In genomic region chr16:3872216-3872895, GRCh38 we compare ENCODE assay signal across 15 cellular contexts. TPM values are rescaled to one million over a fixed set of nuclear protein-coding genes. Genes with fewer than 3 reads are reported as not detected.
DNase-seq lines count a peak whose midpoint lies in the region; ATAC-seq, FAIRE-seq and TF ChIP-seq lines count a peak whose summit lies in the region.
"Had no signal": no experiment of that assay in that cellular context is flagged by ENCODE, and none has a peak within 500 bp of the region (broad histone marks: within the 10 kb centered on the region; RNA-seq: fewer than 3 reads in every experiment).

No MANE protein-coding gene starts in this region.

- no peak overlapping the region for H3K27ac Mint-ChIP-seq in activated CD4-positive, alpha-beta T cell treated with anti-CD3 and anti-CD28 coated beads, Interleukin-2, amount 10 ng/mL, durations not matched to agents 24 days and 14 days
- H3K27ac Mint-ChIP-seq in activated CD4-positive, alpha-beta T cell treated with anti-CD3 and anti-CD28 coated beads for 36 hours = no peak overlapping the region
- no peak overlapping the region for H3K27ac Mint-ChIP-seq in Caco-2 (ENCODE audit: unreplicated experiment)
- H3K27ac Mint-ChIP-seq: activated CD4-positive, alpha-beta memory T cell treated with anti-CD3 and anti-CD28 coated beads, Interleukin-2, amount 10 ng/mL, durations not matched to agents 7 days and 5 days had no signal

- H4K20me1 ChIP-seq in K562 (replicated peaks; ENCODE audit: control insufficient read depth, insufficient read depth, low read length) = peaks cover 49% of the 10 kb centered on the region

- H3K9ac ChIP-seq in K562 (ENCODE audit: insufficient read depth in 1 of 2, low read depth in 2 of 2, low read length in 2 of 2) = peak overlapping the region in 1 of 2 experiments; percentile 53; a peak in 1 of 4 replicates

- H3K4me1 ChIP-seq in K562 (replicated peaks in 1 of 2; ENCODE audit: control insufficient read depth in 2 of 2, insufficient read depth in 2 of 2, low read length in 2 of 2) (peaks cover 7 to 26% of the 10 kb centered on the region in 2 experiments; a peak in 4 of 5 replicates), muscle layer of duodenum (ENCODE audit: control insufficient read depth in 1 of 2, insufficient read depth in 2 of 2, low read length in 2 of 2) (peaks cover 29 to 88% of the 10 kb centered on the region in 2 donors), suprapubic skin (peaks cover 93% of the 10 kb centered on the region), Caco-2 (no peaks in the 10 kb centered on the region), pancreas (peaks cover 30 to 49% (median 36%) of the 10 kb centered on the region in 3 donors)

- H3K27ac ChIP-seq in K562 (ENCODE audit: extremely low read depth, low read depth, low read length) = no peak overlapping the region
- peak overlapping the region; percentile 40 for H3K27ac ChIP-seq in muscle layer of duodenum (ENCODE audit: low read length)
- peak overlapping the region; percentile 5 for H3K27ac ChIP-seq in suprapubic skin
- no peak overlapping the region for H3K27ac ChIP-seq in pancreas
- H3K27ac ChIP-seq: 22Rv1 had no signal

- peak; percentile 52 for DNase-seq in activated CD4-positive, alpha-beta T cell treated with anti-CD3 and anti-CD28 coated beads, Interleukin-2, amount 10 ng/mL, durations not matched to agents 24 days and 14 days
- DNase-seq in activated CD4-positive, alpha-beta T cell treated with anti-CD3 and anti-CD28 coated beads for 36 hours = no peak
- DNase-seq in K562 (ENCODE audit: extremely low read depth in 1 of 4, low spot score in 3 of 4) (no peak), suprapubic skin (ENCODE audit: low spot score in 2 of 2) (peak in 1 of 2 donors; percentile 63), Caco-2 (no peak), pancreas (no peak)
- DNase-seq: activated CD4-positive, alpha-beta memory T cell treated with anti-CD3 and anti-CD28 coated beads, Interleukin-2, amount 10 ng/mL, durations not matched to agents 7 days and 5 days; effector CD4-positive, alpha-beta T cell; heart left ventricle; NCI-H1105; NCI-H510A treated with DMSO at 0.1 percent for 48 hours had no signal

- H3K27me3 Mint-ChIP-seq in activated CD4-positive, alpha-beta T cell treated with anti-CD3 and anti-CD28 coated beads, Interleukin-2, amount 10 ng/mL, durations not matched to agents 24 days and 14 days = no peaks in the 10 kb centered on the region
- H3K27me3 Mint-ChIP-seq in activated CD4-positive, alpha-beta T cell treated with anti-CD3 and anti-CD28 coated beads for 36 hours = no peaks in the 10 kb centered on the region
- H3K27me3 Mint-ChIP-seq in Caco-2 (ENCODE audit: insufficient read depth, unreplicated experiment) = no peaks in the 10 kb centered on the region
- H3K27me3 Mint-ChIP-seq: activated CD4-positive, alpha-beta memory T cell treated with anti-CD3 and anti-CD28 coated beads, Interleukin-2, amount 10 ng/mL, durations not matched to agents 7 days and 5 days had no signal

- CTCF ChIA-PET in activated CD4-positive, alpha-beta T cell treated with anti-CD3 and anti-CD28 coated beads for 36 hours (lab: Charles Lee) = interaction anchor here (1.3 kb wide), 1 partner anchor 8 kb away, joined by 3 read pairs; the partner anchor contains the start of gene CREBBP
- CTCF ChIA-PET in K562 (lab: Yijun Ruan, JAX; ENCODE audit: low intra/inter-chr PET ratio) = no interaction called here
- CTCF ChIA-PET in Caco-2 (lab: Charles Lee) = no interaction called here

- H3K9me3 ChIP-seq in K562 (replicated peaks; ENCODE audit: control insufficient read depth, insufficient read depth, low read depth, low read length) (no peaks in the 10 kb centered on the region), muscle layer of duodenum (ENCODE audit: control insufficient read depth in 1 of 2, low read length in 2 of 2) (no peaks in the 10 kb centered on the region), suprapubic skin (no peaks in the 10 kb centered on the region), Caco-2 (no peaks in the 10 kb centered on the region), pancreas (no peaks in the 10 kb centered on the region)
- H3K9me3 ChIP-seq: heart left ventricle had no signal

- ATAC-seq in activated CD4-positive, alpha-beta T cell treated with anti-CD3 and anti-CD28 coated beads for 36 hours = no peak
- no peak for ATAC-seq in K562
- no peak for ATAC-seq in pancreas
- no peak for ATAC-seq in GM19463 (IDR thresholded peaks at IDR 0.05; ENCODE audit: unreplicated experiment)
- ATAC-seq: activated naive CD4-positive, alpha-beta T cell treated with anti-CD3 and anti-CD28 coated beads, Interleukin-2, amount 50 U/mL, for 72 hours had no signal

- BruUV-seq in K562 (replicated peaks; lab: Mats Ljungman, UMichigan) (no TSS peak), Caco-2 (replicated peaks; lab: Mats Ljungman, UMichigan) (no TSS peak)

- H3K4me3 Mint-ChIP-seq in activated CD4-positive, alpha-beta T cell treated with anti-CD3 and anti-CD28 coated beads, Interleukin-2, amount 10 ng/mL, durations not matched to agents 24 days and 14 days = no peak overlapping the region
- H3K4me3 Mint-ChIP-seq in activated CD4-positive, alpha-beta T cell treated with anti-CD3 and anti-CD28 coated beads for 36 hours = no peak overlapping the region
- H3K4me3 Mint-ChIP-seq in Caco-2 (ENCODE audit: unreplicated experiment) = no peak overlapping the region
- H3K4me3 Mint-ChIP-seq: activated CD4-positive, alpha-beta memory T cell treated with anti-CD3 and anti-CD28 coated beads, Interleukin-2, amount 10 ng/mL, durations not matched to agents 7 days and 5 days had no signal

- peaks cover 9% of the 10 kb centered on the region for H3K36me3 Mint-ChIP-seq in activated CD4-positive, alpha-beta T cell treated with anti-CD3 and anti-CD28 coated beads, Interleukin-2, amount 10 ng/mL, durations not matched to agents 24 days and 14 days (ENCODE audit: low read depth)
- peaks cover 7% of the 10 kb centered on the region for H3K36me3 Mint-ChIP-seq in activated CD4-positive, alpha-beta T cell treated with anti-CD3 and anti-CD28 coated beads for 36 hours (ENCODE audit: low read depth)
- H3K36me3 Mint-ChIP-seq in Caco-2 (ENCODE audit: insufficient read depth, unreplicated experiment) = no peaks in the 10 kb centered on the region

- POLR2A ChIA-PET in activated CD4-positive, alpha-beta T cell treated with anti-CD3 and anti-CD28 coated beads for 36 hours (lab: Charles Lee) = interaction anchor here (1.2 to 1.5 kb wide), 2 partner anchors 8 to 9 kb away, joined by 3 to 4 read pairs; partner anchors contain the start of gene CREBBP
- POLR2A ChIA-PET in K562 (lab: Yijun Ruan, JAX) (interaction anchor here (0.5 to 8.4 kb wide), 6 partner anchors 7 to 1925 kb away, joined by 3 to 86 read pairs (median 4); partner anchors contain the start of genes CREBBP and GLYR1), Caco-2 (lab: Charles Lee) (no interaction called here)

- no peaks in the 10 kb centered on the region for H3K36me3 ChIP-seq in K562 (ENCODE audit: control insufficient read depth, insufficient read depth, low read length)
- H3K36me3 ChIP-seq in muscle layer of duodenum (ENCODE audit: control insufficient read depth in 1 of 2, insufficient read depth in 2 of 2, low read length in 2 of 2) = no peaks in the 10 kb centered on the region
- H3K36me3 ChIP-seq in suprapubic skin = no peaks in the 10 kb centered on the region
- H3K36me3 ChIP-seq in Caco-2 (ENCODE audit: control insufficient read depth, insufficient read depth, low read length) = no peaks in the 10 kb centered on the region; the same call in 1 of the 2 replicates
- H3K36me3 ChIP-seq in pancreas = no peaks in the 10 kb centered on the region

- peaks cover 4% of the 10 kb centered on the region for H3K9me1 ChIP-seq in K562 (ENCODE audit: control insufficient read depth, insufficient read depth, low read length)

- H3K27me3 ChIP-seq in K562 (ENCODE audit: control insufficient read depth in 2 of 2, insufficient read depth in 2 of 2, low read length in 2 of 2) = no peaks in the 10 kb centered on the region
- no peaks in the 10 kb centered on the region for H3K27me3 ChIP-seq in muscle layer of duodenum (ENCODE audit: low read depth, low read length)
- no peaks in the 10 kb centered on the region for H3K27me3 ChIP-seq in suprapubic skin
- no peaks in the 10 kb centered on the region for H3K27me3 ChIP-seq in Caco-2 (replicated peaks; ENCODE audit: control insufficient read depth, insufficient read depth, low read length)
- H3K27me3 ChIP-seq in pancreas = no peaks in the 10 kb centered on the region
- H3K27me3 ChIP-seq: heart left ventricle had no signal

- H3K9me3 Mint-ChIP-seq in activated CD4-positive, alpha-beta T cell treated with anti-CD3 and anti-CD28 coated beads, Interleukin-2, amount 10 ng/mL, durations not matched to agents 24 days and 14 days = no peaks in the 10 kb centered on the region
- no peaks in the 10 kb centered on the region for H3K9me3 Mint-ChIP-seq in activated CD4-positive, alpha-beta T cell treated with anti-CD3 and anti-CD28 coated beads for 36 hours (ENCODE audit: low read depth)
- H3K9me3 Mint-ChIP-seq in Caco-2 (ENCODE audit: unreplicated experiment) = no peaks in the 10 kb centered on the region
- H3K9me3 Mint-ChIP-seq: activated CD4-positive, alpha-beta memory T cell treated with anti-CD3 and anti-CD28 coated beads, Interleukin-2, amount 10 ng/mL, durations not matched to agents 7 days and 5 days; activated naive CD4-positive, alpha-beta T cell treated with anti-CD3 and anti-CD28 coated beads, Interleukin-2, amount 50 U/mL, for 72 hours had no signal

- TF ChIP-seq RAD21 in K562 (CRISPR knock-in tag; conservative IDR thresholded peaks at IDR 0.05 in 1 of 2, IDR thresholded peaks at IDR 0.05 in 1 of 2) = no peak

- no peak overlapping the region for H3K4me2 ChIP-seq in K562 (ENCODE audit: insufficient read depth, low read length)

- TF ChIP-seq CTCF in K562 (IDR thresholded peaks at IDR 0.05 in 2 of 3, conservative IDR thresholded peaks at IDR 0.05 in 1 of 3; ENCODE audit: insufficient read depth in 2 of 3, low read depth in 1 of 3, low read length in 3 of 3) (no peak), suprapubic skin (IDR thresholded peaks at IDR 0.05) (no peak), Caco-2 (IDR thresholded peaks at IDR 0.05; ENCODE audit: insufficient read depth in 1 of 2, low read depth in 1 of 2, low read length in 1 of 2, severe bottlenecking in 1 of 2, unreplicated experiment in 1 of 2) (no peak), pancreas (IDR thresholded peaks at IDR 0.05) (no peak)

- TF ChIP-seq EP300 in K562 (IDR thresholded peaks at IDR 0.05; ENCODE audit: low read length) (no peak), suprapubic skin (IDR thresholded peaks at IDR 0.05) (no peak)

- in situ Hi-C loops in K562 (cut with MboI) = no loop called here

- FAIRE-seq in K562 (lab: Jason Lieb, UNC) (no peak), pancreas (lab: Jason Lieb, UNC) (no peak)

- intact Hi-C loops in activated CD4-positive, alpha-beta T cell treated with anti-CD3 and anti-CD28 coated beads, Interleukin-2, amount 10 ng/mL, durations not matched to agents 24 days and 14 days (cut with micrococcal nuclease) = loop anchor here (2.0 kb wide), 1 partner anchor 16 kb away; no protein-coding TSS in a partner anchor
- intact Hi-C loops in activated CD4-positive, alpha-beta T cell treated with anti-CD3 and anti-CD28 coated beads for 36 hours (cut with DNase I, micrococcal nuclease) = loop anchor here in 1 of 2 experiments (10.0 kb wide), 1 partner anchor 158 kb away; the partner anchor contains the start of gene TRAP1
- intact Hi-C loops in K562 (cut with micrococcal nuclease) (loop anchor here (5.0 kb wide), 1 partner anchor 90 kb away; no protein-coding TSS in a partner anchor), Caco-2 (cut with micrococcal nuclease; ENCODE audit: unreplicated experiment) (loop anchor here (10.0 kb wide), 1 partner anchor 178 kb away; no protein-coding TSS in a partner anchor), pancreas (cut with DNase I) (loop anchor here in 1 of 3 donors (10.0 kb wide), 1 partner anchor 98 kb away; no protein-coding TSS in a partner anchor)

- WGBS in K562 (ENCODE audit: insufficient coverage, low coverage, missing lambda C conversion rate) = 83% methylated on average over 12 of the region's 12 CpGs
- 66% methylated on average over 12 of the region's 12 CpGs for WGBS in suprapubic skin
- 65 to 75% methylated on average over 12 of the region's 12 CpGs for WGBS in pancreas, 2 donors

- H3K4me3 ChIP-seq in K562 (no peak overlapping the region), muscle layer of duodenum (ENCODE audit: low read depth in 1 of 2, low read length in 2 of 2) (no peak overlapping the region), suprapubic skin (no peak overlapping the region), Caco-2 (ENCODE audit: low read depth, low read length) (no peak overlapping the region), pancreas (no peak overlapping the region)

- peaks cover 43% of the 10 kb centered on the region for H3K4me1 Mint-ChIP-seq in activated CD4-positive, alpha-beta T cell treated with anti-CD3 and anti-CD28 coated beads, Interleukin-2, amount 10 ng/mL, durations not matched to agents 24 days and 14 days
- peaks cover 88% of the 10 kb centered on the region for H3K4me1 Mint-ChIP-seq in activated CD4-positive, alpha-beta T cell treated with anti-CD3 and anti-CD28 coated beads for 36 hours
- H3K4me1 Mint-ChIP-seq in Caco-2 (ENCODE audit: low read depth, unreplicated experiment) = peaks cover 7% of the 10 kb centered on the region

- peaks cover 99% of the 10 kb centered on the region for H3K79me2 ChIP-seq in K562 (ENCODE audit: control insufficient read depth, insufficient read depth, low read length)

- TF ChIP-seq POLR2A in K562 (conservative IDR thresholded peaks at IDR 0.05) (no peak), suprapubic skin (IDR thresholded peaks at IDR 0.05) (no peak)

- no peak overlapping the region for H2AFZ ChIP-seq in K562 (ENCODE audit: low read depth, low read length)

RNA-seq across cellular contexts. Expression of gene CREBBP, which starts 8.2 kb away (rescaled TPM):
- total RNA-seq in activated CD4-positive, alpha-beta T cell treated with anti-CD3 and anti-CD28 coated beads, Interleukin-2, amount 10 ng/mL, durations not matched to agents 24 days and 14 days = 42.3 and 45.3 TPM in 2 replicates
- total RNA-seq in activated CD4-positive, alpha-beta T cell treated with anti-CD3 and anti-CD28 coated beads for 36 hours = 10 to 100 TPM; 28.1 to 37.4 TPM
- 118 and 129 TPM in 2 replicates for total RNA-seq in K562 (2011; cell fraction: chromatin; rRNA removed; ENCODE audit: low replicate concordance)
- total RNA-seq in K562 (2011; cell fraction: nucleolus; rRNA removed) = 52.7 and 61.3 TPM in 2 replicates
- total RNA-seq in K562 (2011; cell fraction: nucleoplasm; rRNA removed) = 58.0 and 84.6 TPM in 2 replicates
- total RNA-seq in K562 (2014; rRNA removed) (9.4 and 9.7 TPM in 2 replicates), K562 (2014; rRNA removed; fragmentation: Illumina TruSeq; extraction: Trizol) (5.6 and 8.9 TPM in 2 replicates), K562 (2015; rRNA removed; fragmentation: Illumina TruSeq; extraction: Trizol) (5.4 and 6.3 TPM in 2 replicates), K562 (2021) (22.3 and 24.8 TPM in 2 replicates), suprapubic skin (100 to 1,000 TPM in 3 of 4 donors, 10 to 100 TPM in 1; 76.3 to 152 (median 105) TPM), Caco-2 (2022) (65.3 and 67.1 TPM in 2 replicates), pancreas (10 to 100 TPM; 23.7 to 49.4 (median 31.4) TPM)
- polyA plus RNA-seq in K562 (2011; rRNA removed) (2.6 and 4.1 TPM in 2 replicates), K562 (2014; fragmentation: Illumina TruSeq; extraction: Trizol) (13.2 and 13.8 TPM in 2 replicates), K562 (2014; fragmentation: Nextera tagmentation; extraction: Ambion mirVana) (1 to 10 TPM in 1 of 2 experiments, under 1 TPM in 1; 0.70 to 2.5 TPM), K562 (2014; rRNA removed) (6.8 and 7.4 TPM in 2 replicates), pancreas (10 to 100 TPM; 14.4 to 31.7 TPM)
- 2.6 and 2.8 TPM in 2 replicates for polyA plus RNA-seq in K562 (2011; cell fraction: cytosol; rRNA removed)
- polyA plus RNA-seq in K562 (2011; cell fraction: nucleus; rRNA removed) = 12.7 and 15.9 TPM in 2 replicates
- 8.9 and 10.8 TPM in 2 replicates for polyA plus RNA-seq in K562 (2012)
- 9.9 and 15.2 TPM in 2 replicates for polyA minus RNA-seq in K562 (2011; rRNA and poly(A)+ RNA removed)
- polyA minus RNA-seq in K562 (2011; cell fraction: cytosol; rRNA and poly(A)+ RNA removed) = 20.4 and 22.6 TPM in 2 replicates
- polyA minus RNA-seq in K562 (2011; cell fraction: nucleus; rRNA and poly(A)+ RNA removed) = 16.2 and 23.5 TPM in 2 replicates

Comparison
In these comparisons a context has a peak if more than half of its experiments do, and no peak if none do; other contexts are left out.
1. H3K27ac ChIP-seq: peak in muscle layer of duodenum (single experiment) and suprapubic skin (single experiment); none in K562 (single experiment) and pancreas (0 of 4).